ENCODE assay signal across 1 cellular context in the genomic region with DNA sequence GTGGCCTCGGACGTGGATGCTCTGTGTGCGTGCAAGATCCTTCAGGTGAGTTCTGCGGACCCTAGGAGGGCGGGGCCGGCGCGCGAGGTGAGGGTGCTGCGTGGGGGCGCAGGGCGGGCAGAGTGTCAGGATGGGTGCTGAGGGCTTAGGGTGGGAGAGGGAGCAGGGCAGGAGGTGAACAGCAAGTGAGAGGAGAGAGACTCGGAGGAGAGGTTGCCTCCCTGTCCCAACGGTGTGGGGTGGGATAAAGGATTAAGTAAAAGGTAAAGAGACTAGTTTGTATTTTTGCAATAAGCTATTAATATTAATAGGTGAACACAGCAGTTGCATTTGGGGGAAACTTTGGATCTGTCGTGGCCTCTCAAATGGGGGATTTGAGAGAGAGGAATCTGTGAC.
A peak's percentile ranks its signal among the peaks of the same experiment; 100 is the strongest.
TF ChIP-seq lines count a peak whose summit lies in the region.

No MANE protein-coding gene starts in this region.

TF ChIP-seq in H1, 55 proteins besides CTCF, POLR2A, EP300 and RAD21:
- TF ChIP-seq PHF8 (conservative IDR thresholded peaks at IDR 0.05; ENCODE audit: low read depth, low read length) (peak; percentile 1; the same call in 1 of the 2 replicates), FOSL1 (IDR thresholded peaks at IDR 0.05; ENCODE audit: insufficient read depth, low read depth, low read length) (no peak)
